24 cellular contexts compared by ENCODE assay signal in the genomic region with DNA sequence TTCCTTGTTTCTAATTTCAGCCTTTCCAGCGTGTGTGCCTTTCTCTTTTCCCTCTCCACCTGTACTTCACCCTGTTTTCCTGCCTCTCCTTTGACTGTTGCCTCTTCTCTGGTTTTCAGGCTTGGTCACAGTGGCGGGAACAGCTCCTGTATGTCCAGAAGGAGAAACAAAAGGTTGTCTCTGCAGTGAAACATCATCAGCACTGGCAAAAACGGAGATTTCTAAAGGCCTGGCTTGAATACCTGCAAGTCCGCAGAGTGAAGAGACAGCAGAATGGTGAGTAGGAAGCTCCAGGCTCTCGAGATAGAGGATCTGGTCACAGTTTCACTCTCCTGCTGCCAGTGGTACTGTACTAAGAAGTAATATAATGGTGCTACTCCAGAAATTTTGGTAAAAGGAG.
"Had no signal": no experiment of that assay in that cellular context is flagged by ENCODE, and none has a peak within 500 bp of the region (broad histone marks: within the 10 kb centered on the region; RNA-seq: fewer than 3 reads in every experiment).

No MANE protein-coding gene starts in this region.

- DNase-seq: activated B cell treated with CpG ODN at 0.5 μM for 24 hours; activated CD4-positive, alpha-beta memory T cell treated with anti-CD3 and anti-CD28 coated beads for 36 hours; activated CD4-positive, alpha-beta T cell treated with anti-CD3 and anti-CD28 coated beads for 36 hours; activated CD8-positive, alpha-beta memory T cell treated with anti-CD3 and anti-CD28 coated beads, Interleukin-2, amount 10 ng/mL, durations not matched to agents 7 days and 5 days; activated effector memory CD4-positive, alpha-beta T cell treated with Interleukin-2 at 50 U/mL for 16 hours; activated naive CD4-positive, alpha-beta T cell treated with anti-CD3 and anti-CD28 coated beads, Interleukin-2, amount 50 U/mL, for 16 hours; cerebellar nuclear complex; cortex of kidney; head of caudate nucleus; left colon; nucleus accumbens; right lobe of liver; stimulated activated CD4-positive, alpha-beta T cell treated with anti-CD3 and anti-CD28 coated beads, Interleukin-1b, Interleukin-23, amount 100 ng/mL, for 48 hours; T1000 had no signal

- H3K27me3 Mint-ChIP-seq: activated B cell treated with CpG ODN at 0.5 μM for 24 hours; activated CD4-positive, alpha-beta memory T cell treated with anti-CD3 and anti-CD28 coated beads for 36 hours; activated CD4-positive, alpha-beta T cell treated with anti-CD3 and anti-CD28 coated beads for 36 hours; activated CD8-positive, alpha-beta memory T cell treated with anti-CD3 and anti-CD28 coated beads, Interleukin-2, amount 10 ng/mL, durations not matched to agents 7 days and 5 days; memory B cell; type B pancreatic cell had no signal

- H3K27ac ChIP-seq: breast epithelium, epithelial cell of prostate, gastroesophageal sphincter, parathyroid adenoma, right lobe of liver, skin epidermis, thoracic aorta, vagina had no signal

- H3K4me3 ChIP-seq: breast epithelium, gastroesophageal sphincter, right lobe of liver, skin epidermis, thoracic aorta, vagina had no signal

- H3K27ac Mint-ChIP-seq: activated B cell treated with CpG ODN at 0.5 μM for 24 hours; activated CD4-positive, alpha-beta memory T cell treated with anti-CD3 and anti-CD28 coated beads for 36 hours; activated CD8-positive, alpha-beta memory T cell treated with anti-CD3 and anti-CD28 coated beads, Interleukin-2, amount 10 ng/mL, durations not matched to agents 7 days and 5 days; memory B cell; type B pancreatic cell had no signal

- H3K4me3 Mint-ChIP-seq: activated B cell treated with CpG ODN at 0.5 μM for 24 hours; activated CD4-positive, alpha-beta memory T cell treated with anti-CD3 and anti-CD28 coated beads for 36 hours; activated CD4-positive, alpha-beta T cell treated with anti-CD3 and anti-CD28 coated beads for 36 hours; activated CD8-positive, alpha-beta memory T cell treated with anti-CD3 and anti-CD28 coated beads, Interleukin-2, amount 10 ng/mL, durations not matched to agents 7 days and 5 days; memory B cell; nephron; type B pancreatic cell had no signal

- H3K9me3 Mint-ChIP-seq: activated B cell treated with CpG ODN at 0.5 μM for 24 hours; activated CD4-positive, alpha-beta memory T cell treated with anti-CD3 and anti-CD28 coated beads for 36 hours; memory B cell; nephron; type B pancreatic cell had no signal

- ATAC-seq: activated CD4-positive, alpha-beta T cell treated with anti-CD3 and anti-CD28 coated beads for 36 hours; activated CD8-positive, alpha-beta memory T cell treated with anti-CD3 and anti-CD28 coated beads, Interleukin-2, amount 10 ng/mL, durations not matched to agents 7 days and 5 days; gastroesophageal sphincter; left colon; right lobe of liver had no signal

- H3K36me3 ChIP-seq: breast epithelium had no signal

- H3K27me3 ChIP-seq: breast epithelium, gastroesophageal sphincter, right lobe of liver, vagina had no signal

- H3K4me1 ChIP-seq: breast epithelium, gastroesophageal sphincter, parathyroid adenoma, right lobe of liver, vagina had no signal

- H3K9me3 ChIP-seq: breast epithelium, gastroesophageal sphincter, right lobe of liver, thoracic aorta, vagina had no signal
